In the genomic region with DNA sequence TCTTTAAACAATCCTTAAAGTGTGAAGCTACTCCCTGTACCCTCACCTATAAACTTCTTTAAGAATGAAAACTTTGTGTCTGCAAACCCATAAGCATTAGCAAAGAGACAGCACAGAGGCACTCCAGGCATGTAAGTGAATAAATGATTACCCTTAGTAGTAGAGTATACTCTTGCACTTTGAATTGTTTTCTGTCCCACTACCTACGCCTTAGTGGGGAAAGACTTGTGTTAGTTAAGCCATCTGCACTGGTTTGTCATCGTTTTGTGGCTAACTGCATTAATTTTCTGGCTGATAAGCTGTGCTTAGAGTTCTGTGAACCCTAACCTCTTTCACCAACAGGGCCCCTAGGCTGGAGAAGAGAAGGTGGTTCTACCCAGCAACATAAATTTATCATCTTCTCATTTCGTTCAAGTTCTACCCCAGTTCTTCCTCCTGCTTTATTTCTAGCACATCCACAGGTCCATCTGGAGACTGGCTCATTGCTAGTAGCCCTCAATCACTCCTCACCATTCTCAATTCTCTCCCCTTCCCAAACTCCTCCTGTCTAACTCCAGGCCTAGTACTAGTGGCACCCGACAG, we compare ENCODE assay signal across 7 cellular contexts. TPM values are rescaled to one million over a fixed set of nuclear protein-coding genes. Genes with fewer than 3 reads are reported as not detected.
DNase-seq lines count a peak whose midpoint lies in the region; ATAC-seq and TF ChIP-seq lines count a peak whose summit lies in the region.

No MANE protein-coding gene starts in this region.

- peak overlapping the region; percentile 83 for H3K27ac ChIP-seq in HL-60 (replicated peaks)

- no peak for DNase-seq in HL-60 (ENCODE audit: low read depth in 1 of 2, low spot score in 1 of 2)
- no peak for DNase-seq in immature natural killer cell
- DNase-seq in stimulated activated naive CD8-positive, alpha-beta T cell treated with anti-CD3 and anti-CD28 coated beads, Interleukin-15, amount 100 ng/mL, for 72 hours = no peak
- DNase-seq in dermis blood vessel endothelial cell = no peak
- DNase-seq in cerebellar nuclear complex (lab: John Stamatoyannopoulos, UW) = no peak

- no peaks in the 10 kb centered on the region for H3K9me3 Mint-ChIP-seq in activated T-helper 17 cell treated with anti-CD3 and anti-CD28 coated beads, Interleukin-2, amount 50 U/mL, for 72 hours
- H3K9me3 Mint-ChIP-seq in immature natural killer cell = no peaks in the 10 kb centered on the region
- no peaks in the 10 kb centered on the region for H3K9me3 Mint-ChIP-seq in stimulated activated naive CD8-positive, alpha-beta T cell treated with anti-CD3 and anti-CD28 coated beads, Interleukin-15, amount 100 ng/mL, for 72 hours

- peak overlapping the region; percentile 93 for H3K4me3 ChIP-seq in HL-60 (replicated peaks; ENCODE audit: insufficient read depth, low read length)

- peaks cover 28% of the 10 kb centered on the region for H3K36me3 Mint-ChIP-seq in activated T-helper 17 cell treated with anti-CD3 and anti-CD28 coated beads, Interleukin-2, amount 50 U/mL, for 72 hours (ENCODE audit: low read depth)
- peaks cover 0 to 12% (median 7%) of the 10 kb centered on the region in 3 donors for H3K36me3 Mint-ChIP-seq in immature natural killer cell

- peak overlapping the region; percentile 95 for H3K27ac Mint-ChIP-seq in activated T-helper 17 cell treated with anti-CD3 and anti-CD28 coated beads, Interleukin-2, amount 50 U/mL, for 72 hours
- peak overlapping the region; percentile 85 to 93 (median 90) for H3K27ac Mint-ChIP-seq in immature natural killer cell
- peak overlapping the region; percentile 95 to 97 for H3K27ac Mint-ChIP-seq in stimulated activated naive CD8-positive, alpha-beta T cell treated with anti-CD3 and anti-CD28 coated beads, Interleukin-15, amount 100 ng/mL, for 72 hours

- peaks cover 39% of the 10 kb centered on the region for H3K4me1 Mint-ChIP-seq in activated T-helper 17 cell treated with anti-CD3 and anti-CD28 coated beads, Interleukin-2, amount 50 U/mL, for 72 hours
- H3K4me1 Mint-ChIP-seq in immature natural killer cell = peaks cover 26 to 42% of the 10 kb centered on the region in 2 donors
- peaks cover 28% of the 10 kb centered on the region for H3K4me1 Mint-ChIP-seq in stimulated activated naive CD8-positive, alpha-beta T cell treated with anti-CD3 and anti-CD28 coated beads, Interleukin-15, amount 100 ng/mL, for 72 hours

- no peaks in the 10 kb centered on the region for H3K27me3 Mint-ChIP-seq in activated T-helper 17 cell treated with anti-CD3 and anti-CD28 coated beads, Interleukin-2, amount 50 U/mL, for 72 hours
- peaks cover 0 to 4% (median 0%) of the 10 kb centered on the region in 3 donors for H3K27me3 Mint-ChIP-seq in immature natural killer cell (ENCODE audit: low read depth in 3 of 3)
- no peaks in the 10 kb centered on the region for H3K27me3 Mint-ChIP-seq in stimulated activated naive CD8-positive, alpha-beta T cell treated with anti-CD3 and anti-CD28 coated beads, Interleukin-15, amount 100 ng/mL, for 72 hours

- peak overlapping the region; percentile 97 for H3K4me3 Mint-ChIP-seq in activated T-helper 17 cell treated with anti-CD3 and anti-CD28 coated beads, Interleukin-2, amount 50 U/mL, for 72 hours
- peak overlapping the region; percentile 92 to 98 (median 95) for H3K4me3 Mint-ChIP-seq in immature natural killer cell
- peak overlapping the region; percentile 94 for H3K4me3 Mint-ChIP-seq in stimulated activated naive CD8-positive, alpha-beta T cell treated with anti-CD3 and anti-CD28 coated beads, Interleukin-15, amount 100 ng/mL, for 72 hours

- H3K27me3 ChIP-seq in HL-60 (ENCODE audit: insufficient read depth, poor library complexity, severe bottlenecking) = no peaks in the 10 kb centered on the region

- no peak for TF ChIP-seq CTCF in HL-60 (IDR thresholded peaks at IDR 0.05; ENCODE audit: insufficient read depth, low read length)

- no peak for ATAC-seq in activated T-helper 17 cell treated with anti-CD3 and anti-CD28 coated beads, Interleukin-2, amount 50 U/mL, for 72 hours (replicated peaks)
- no peak for ATAC-seq in stimulated activated naive CD8-positive, alpha-beta T cell treated with anti-CD3 and anti-CD28 coated beads, Interleukin-15, amount 100 ng/mL, for 72 hours
- ATAC-seq in HG03045 (IDR thresholded peaks at IDR 0.05; ENCODE audit: unreplicated experiment) = no peak

RNA-seq across cellular contexts. Expression of a gene that starts 0.7 kb away (rescaled TPM):
- 1 to 10 TPM; 8.2 to 8.5 TPM for total RNA-seq in activated T-helper 17 cell treated with anti-CD3 and anti-CD28 coated beads, Interleukin-2, amount 50 U/mL, for 72 hours
- 10 to 100 TPM; 15.8 to 39.3 (median 23.5) TPM for polyA plus RNA-seq in immature natural killer cell
- 24.2 and 24.7 TPM in 2 replicates for total RNA-seq in dermis blood vessel endothelial cell

RNA-seq across cellular contexts. Expression of a gene that starts 21.6 kb away (rescaled TPM):
- 1 to 10 TPM; 7.5 to 8.7 TPM for total RNA-seq in activated T-helper 17 cell treated with anti-CD3 and anti-CD28 coated beads, Interleukin-2, amount 50 U/mL, for 72 hours
- polyA plus RNA-seq in immature natural killer cell = 1 to 10 TPM; 1.2 to 3.9 (median 2.6) TPM
- 2.4 and 3.2 TPM in 2 replicates for total RNA-seq in dermis blood vessel endothelial cell
